1 cellular context compared by ENCODE assay signal in the genomic region with DNA sequence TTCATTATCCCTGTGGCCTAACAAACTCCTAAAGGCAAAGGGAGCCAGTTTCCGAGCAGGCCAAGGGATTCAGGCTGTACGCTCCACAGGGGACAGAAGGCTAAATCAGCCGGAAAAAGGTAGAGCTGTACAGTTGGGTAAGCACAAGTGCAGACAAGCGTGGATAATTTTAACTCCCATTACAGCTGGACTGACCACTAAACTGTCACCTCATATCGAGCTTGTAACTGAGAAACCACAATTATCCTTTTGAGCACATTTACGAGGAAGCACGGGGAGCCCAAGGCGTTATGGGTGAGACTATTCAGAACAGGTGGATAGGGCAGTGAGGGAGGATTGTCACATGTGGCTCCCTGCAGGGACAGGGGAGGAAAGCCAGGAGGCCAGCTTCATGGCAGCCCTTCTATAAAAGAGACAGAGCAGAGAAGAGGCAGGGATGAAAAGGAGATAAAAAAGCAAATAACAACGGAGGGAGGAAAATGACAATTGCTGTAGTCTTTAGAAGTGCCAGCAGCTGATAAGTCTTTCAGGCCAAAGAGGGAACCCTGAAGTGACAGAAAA.
A peak's percentile ranks its signal among the peaks of the same experiment; 100 is the strongest.
TF ChIP-seq lines count a peak whose summit lies in the region.

No MANE protein-coding gene starts in this region.

TF ChIP-seq in HEK293, 187 proteins besides CTCF, POLR2A, EP300 and RAD21 (continued from another document):
- TF ChIP-seq, protein P1, sequence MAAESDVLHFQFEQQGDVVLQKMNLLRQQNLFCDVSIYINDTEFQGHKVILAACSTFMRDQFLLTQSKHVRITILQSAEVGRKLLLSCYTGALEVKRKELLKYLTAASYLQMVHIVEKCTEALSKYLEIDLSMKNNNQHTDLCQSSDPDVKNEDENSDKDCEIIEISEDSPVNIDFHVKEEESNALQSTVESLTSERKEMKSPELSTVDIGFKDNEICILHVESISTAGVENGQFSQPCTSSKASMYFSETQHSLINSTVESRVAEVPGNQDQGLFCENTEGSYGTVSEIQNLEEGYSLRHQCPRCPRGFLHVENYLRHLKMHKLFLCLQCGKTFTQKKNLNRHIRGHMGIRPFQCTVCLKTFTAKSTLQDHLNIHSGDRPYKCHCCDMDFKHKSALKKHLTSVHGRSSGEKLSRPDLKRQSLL (tag by site-specific recombination; IDR thresholded peaks at IDR 0.05) = peak; percentile 52; the same call in 1 of the 2 replicates
- TF ChIP-seq ZNF132 (tag by site-specific recombination; IDR thresholded peaks at IDR 0.05; ENCODE audit: borderline replicate concordance) = no peak
